8 cellular contexts compared by ENCODE assay signal in genomic region chr9:129109952-129110739, GRCh38. TPM values are rescaled to one million over a fixed set of nuclear protein-coding genes. Genes with fewer than 3 reads are reported as not detected.
DNase-seq lines count a peak whose midpoint lies in the region; ATAC-seq and TF ChIP-seq lines count a peak whose summit lies in the region.

No MANE protein-coding gene starts in this region.

- H2AFZ ChIP-seq in MM.1S (ENCODE audit: low read length) = peak overlapping the region; percentile 99

- POLR2A ChIA-PET in BJ (lab: Charles Lee) (no interaction called here), HEK293T (lab: Yijun Ruan, JAX) (interaction anchor here (1.7 to 2.0 kb wide), 2 partner anchors 29 to 62 kb away, joined by 5 to 10 read pairs; partner anchors contain the start of gene DOLPP1)

- TF ChIP-seq CTCF in BJ (IDR thresholded peaks at IDR 0.05; ENCODE audit: insufficient read depth, low read depth, low read length) (no peak), MM.1S (IDR thresholded peaks at IDR 0.05; ENCODE audit: low read length) (no peak), left lung (IDR thresholded peaks at IDR 0.05) (no peak)

- H3K9me2 ChIP-seq in MM.1S (replicated peaks; ENCODE audit: insufficient read depth, low read length) = no peaks in the 10 kb centered on the region

- H3K4me1 ChIP-seq in MM.1S (ENCODE audit: low read length) (no peaks in the 10 kb centered on the region), left lung (peaks cover 15 to 50% of the 10 kb centered on the region in 2 donors)

- H3K79me2 ChIP-seq in MM.1S (ENCODE audit: low read length) = peaks cover 38% of the 10 kb centered on the region

- H3K27me3 ChIP-seq in BJ (ENCODE audit: control insufficient read depth, insufficient read depth, low read length) (no peaks in the 10 kb centered on the region), MM.1S (replicated peaks; ENCODE audit: insufficient read depth, low read length) (peaks cover 18% of the 10 kb centered on the region), left lung (no peaks in the 10 kb centered on the region)

- CTCF ChIA-PET in BJ (lab: Yijun Ruan, JAX) = interaction anchor here (1.0 to 1.6 kb wide), 3 partner anchors 21 to 514 kb away, joined by 4 to 6 read pairs (median 4); no protein-coding TSS in a partner anchor
- CTCF ChIA-PET in HEK293T (lab: Yijun Ruan, JAX) = interaction anchor here (1.5 kb wide), 1 partner anchor 22 kb away, joined by 3 read pairs; no protein-coding TSS in a partner anchor

- DNase-seq in BJ (ENCODE audit: low read depth) (no peak), MM.1S (no peak), cerebellar cortex (ENCODE audit: low spot score) (peak; percentile 41), left lung (peak in 1 of 2 donors; percentile 88), HEK293T (ENCODE audit: extremely low spot score) (no peak), DMS153 treated with DMSO at 0.1 percent for 48 hours (lab: John Stamatoyannopoulos, UW; ENCODE audit: unreplicated experiment) (no peak)

- intact Hi-C loops in left lung (cut with DNase I) = no loop called here

- no peaks in the 10 kb centered on the region for H3F3A ChIP-seq in MM.1S (ENCODE audit: insufficient read depth, low read length)

- H4K20me1 ChIP-seq in MM.1S (ENCODE audit: insufficient read depth, low read length) = no peaks in the 10 kb centered on the region

- peak overlapping the region; percentile 77 for H3K4me2 ChIP-seq in MM.1S (ENCODE audit: low read depth, low read length)

- peaks cover 15% of the 10 kb centered on the region for H3K36me3 ChIP-seq in BJ (ENCODE audit: control insufficient read depth, insufficient read depth, low read length)
- H3K36me3 ChIP-seq in MM.1S (replicated peaks; ENCODE audit: insufficient read depth, low read length) = no peaks in the 10 kb centered on the region
- H3K36me3 ChIP-seq in left lung = peaks cover 0 to 13% of the 10 kb centered on the region in 2 donors

- ATAC-seq in GM19467 (IDR thresholded peaks at IDR 0.05; ENCODE audit: unreplicated experiment) (peak; percentile 4), left lung (peak; percentile 1)

- peak overlapping the region; percentile 98 for H3K4me3 ChIP-seq in BJ (ENCODE audit: low read depth, low read length)
- peak overlapping the region; percentile 78 for H3K4me3 ChIP-seq in MM.1S (ENCODE audit: low read length)
- H3K4me3 ChIP-seq in left lung = peak overlapping the region; percentile 85 to 92

- H3K9ac ChIP-seq in MM.1S (ENCODE audit: low read length) = peak overlapping the region; percentile 58

- H3K9me3 ChIP-seq in MM.1S (replicated peaks; ENCODE audit: insufficient read depth, low read length) (no peaks in the 10 kb centered on the region), left lung (no peaks in the 10 kb centered on the region)

- no peak overlapping the region for H3K27ac ChIP-seq in MM.1S (ENCODE audit: low read length)
- H3K27ac ChIP-seq in left lung = peak overlapping the region; percentile 56 to 92
- H3K27ac ChIP-seq in temporal lobe (ENCODE audit: low read depth, low read length) = peak overlapping the region; percentile 10

TF ChIP-seq in HEK293T, 16 proteins besides CTCF, POLR2A, EP300 and RAD21:
- TF ChIP-seq NFRKB (IDR thresholded peaks at IDR 0.05) (no peak), L3MBTL2 (conservative IDR thresholded peaks at IDR 0.05) (no peak), FOXM1 (IDR thresholded peaks at IDR 0.05; ENCODE audit: borderline replicate concordance) (no peak), ZNF384 (IDR thresholded peaks at IDR 0.05) (no peak), SUZ12 (IDR thresholded peaks at IDR 0.05) (no peak), TARDBP (IDR thresholded peaks at IDR 0.05) (no peak), PKNOX1 (IDR thresholded peaks at IDR 0.05) (no peak), ARNT (IDR thresholded peaks at IDR 0.05) (no peak), LEF1 (IDR thresholded peaks at IDR 0.05; ENCODE audit: borderline replicate concordance) (no peak)
TF ChIP-seq in HEK293T: peak in this region for 0.

RNA-seq across cellular contexts. Expression of gene CRAT, which starts 0.4 kb away (rescaled TPM):
- polyA plus RNA-seq in BJ (2011; rRNA removed) = 29.3 and 61.2 TPM in 2 replicates
- polyA minus RNA-seq in BJ (2011; rRNA and poly(A)+ RNA removed) = 33.2 and 37.6 TPM in 2 replicates
- 10 to 100 TPM; 16.8 to 33.2 TPM for total RNA-seq in left lung
- 15.7 TPM for total RNA-seq in temporal lobe

RNA-seq across cellular contexts. Expression of gene PTPA, which starts 1.1 kb away (rescaled TPM):
- 171 and 251 TPM in 2 replicates for polyA plus RNA-seq in BJ (2011; rRNA removed)
- 95.6 and 169 TPM in 2 replicates for polyA minus RNA-seq in BJ (2011; rRNA and poly(A)+ RNA removed)
- total RNA-seq in left lung = 100 to 1,000 TPM; 132 to 138 TPM
- total RNA-seq in temporal lobe = 51.4 TPM

RNA-seq across cellular contexts. Expression of gene DOLPP1, which starts 29.2 kb away (rescaled TPM):
- 13.7 and 17.6 TPM in 2 replicates for polyA plus RNA-seq in BJ (2011; rRNA removed)
- 7.0 and 12.2 TPM in 2 replicates for polyA minus RNA-seq in BJ (2011; rRNA and poly(A)+ RNA removed)
- total RNA-seq in left lung (10 to 100 TPM; 14.7 to 19.6 TPM), temporal lobe (9.8 TPM)
